9 cellular contexts compared by ENCODE assay signal in genomic region chr19:5681446-5682292, GRCh38. TPM values are rescaled to one million over a fixed set of nuclear protein-coding genes. Genes with fewer than 3 reads are reported as not detected.
DNase-seq lines count a peak whose midpoint lies in the region; ATAC-seq and TF ChIP-seq lines count a peak whose summit lies in the region.
"Had no signal": no experiment of that assay in that cellular context is flagged by ENCODE, and none has a peak within 500 bp of the region (broad histone marks: within the 10 kb centered on the region; RNA-seq: fewer than 3 reads in every experiment).

No MANE protein-coding gene starts in this region.

- H3K9me3 ChIP-seq in right cardiac atrium (ENCODE audit: control insufficient read depth, low read length) (no peaks in the 10 kb centered on the region), muscle layer of colon (ENCODE audit: low read length) (no peaks in the 10 kb centered on the region)

- H3K27me3 ChIP-seq in right cardiac atrium (ENCODE audit: control insufficient read depth, insufficient read depth) (no peaks in the 10 kb centered on the region), muscle layer of colon (ENCODE audit: control insufficient read depth in 1 of 2, insufficient read depth in 2 of 2, low read length in 2 of 2) (no peaks in the 10 kb centered on the region)

- H3K27ac ChIP-seq in right cardiac atrium (ENCODE audit: low read length) (no peak overlapping the region), muscle layer of colon (ENCODE audit: low read depth, low read length) (peak overlapping the region; percentile 94)

- WGBS in right cardiac atrium: 79% methylated on average over 14 of the region's 14 CpGs

- H3K36me3 ChIP-seq in muscle layer of colon (ENCODE audit: insufficient read depth, low read length): no peaks in the 10 kb centered on the region

- H3K4me1 ChIP-seq in right cardiac atrium (ENCODE audit: control insufficient read depth, insufficient read depth, low read length) (peaks cover 9% of the 10 kb centered on the region), muscle layer of colon (ENCODE audit: insufficient read depth, low read length) (peaks cover 16% of the 10 kb centered on the region)

- H3K4me3 ChIP-seq in right cardiac atrium (ENCODE audit: low read length) (peak overlapping the region; percentile 82), cardiac fibroblast (replicated peaks in 1 of 2; ENCODE audit: low read depth in 2 of 2, low read length in 2 of 2) (peak overlapping the region; percentile 96 to 99), muscle layer of colon (ENCODE audit: low read depth in 1 of 2, low read length in 2 of 2) (peak overlapping the region; percentile 90 to 91)

- no peak for TF ChIP-seq CTCF in cardiac fibroblast (IDR thresholded peaks at IDR 0.05; ENCODE audit: low read depth, low read length)

- ATAC-seq in right cardiac atrium (no peak), left ventricle myocardium superior (no peak), HG02588 (IDR thresholded peaks at IDR 0.05; ENCODE audit: unreplicated experiment) (no peak)

- peak in 1 of 3 donors; percentile 22 for DNase-seq in right cardiac atrium
- DNase-seq in left ventricle myocardium superior: no peak
- DNase-seq in cardiac fibroblast (ENCODE audit: low read depth in 2 of 2): no peak
- no peak for DNase-seq in nucleus accumbens (lab: John Stamatoyannopoulos, UW)
- no peak for DNase-seq in activated CD4-positive, CD25-positive, alpha-beta regulatory T cell treated with anti-CD3 and anti-CD28 coated beads, Interleukin-2, amount 50 U/mL, for 72 hours
- DNase-seq in SHP77 (lab: John Stamatoyannopoulos, UW): no peak

- H3K9ac ChIP-seq in muscle layer of colon (ENCODE audit: low read length): no peak overlapping the region

- intact Hi-C loops in right cardiac atrium (cut with DNase I): no loop called here
- intact Hi-C loops in left ventricle myocardium superior (cut with micrococcal nuclease): no loop called here

RNA-seq across cellular contexts. Expression of gene HSD11B1L, which starts 0.8 kb away (rescaled TPM):
- total RNA-seq in right cardiac atrium: 1 to 10 TPM; 4.3 to 7.1 (median 6.8) TPM
- 9.8 TPM for polyA plus RNA-seq in right cardiac atrium
- 5.5 TPM for total RNA-seq in left ventricle myocardium superior

RNA-seq across cellular contexts. Expression of gene MICOS13, which starts 1.4 kb away (rescaled TPM):
- total RNA-seq in right cardiac atrium (100 to 1,000 TPM; 132 to 175 (median 149) TPM), left ventricle myocardium superior (167 TPM)
- 296 TPM for polyA plus RNA-seq in right cardiac atrium

RNA-seq across cellular contexts. Expression of gene RPL36, which starts 8.4 kb away (rescaled TPM):
- 100 to 1,000 TPM; 451 to 525 (median 478) TPM for total RNA-seq in right cardiac atrium
- polyA plus RNA-seq in right cardiac atrium: 727 TPM
- 401 TPM for total RNA-seq in left ventricle myocardium superior

RNA-seq across cellular contexts. Expression of gene LONP1, which starts 38.3 kb away (rescaled TPM):
- total RNA-seq in right cardiac atrium (10 to 100 TPM; 55.4 to 66.2 (median 59.3) TPM), left ventricle myocardium superior (90.7 TPM)
- polyA plus RNA-seq in right cardiac atrium: 60.3 TPM

RNA-seq across cellular contexts. Expression of gene CATSPERD, which starts 38.8 kb away (rescaled TPM):
- total RNA-seq in right cardiac atrium (not detected), left ventricle myocardium superior (not detected)
- polyA plus RNA-seq in right cardiac atrium: not detected
- total RNA-seq: SK-MEL-5 had no signal
